Comparison of ENCODE assay signal across 21 cellular contexts in the genomic region with DNA sequence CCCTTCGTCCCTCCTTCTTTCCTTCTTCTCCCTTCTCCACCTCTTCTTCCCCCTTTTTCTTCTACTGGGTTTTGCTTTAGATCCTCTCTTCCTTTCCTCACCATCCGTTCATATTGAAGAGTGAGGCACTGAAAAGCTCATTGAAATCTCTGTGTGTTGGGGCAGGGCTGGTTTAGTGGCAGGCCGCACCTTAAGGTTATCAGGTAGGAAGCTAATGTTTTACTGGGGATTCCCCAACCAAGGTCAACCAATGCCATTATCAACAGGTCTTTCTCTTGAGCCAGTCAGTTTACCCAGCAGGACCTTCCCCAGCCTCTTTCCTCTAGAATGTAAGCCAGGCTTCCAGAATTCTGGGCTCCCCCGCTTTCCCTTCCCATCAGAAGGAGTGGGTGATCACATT. TPM values are rescaled to one million over a fixed set of nuclear protein-coding genes. Genes with fewer than 3 reads are reported as not detected.
DNase-seq lines count a peak whose midpoint lies in the region; ATAC-seq, FAIRE-seq and TF ChIP-seq lines count a peak whose summit lies in the region.
"Had no signal": no experiment of that assay in that cellular context is flagged by ENCODE, and none has a peak within 500 bp of the region (broad histone marks: within the 10 kb centered on the region; RNA-seq: fewer than 3 reads in every experiment).

No MANE protein-coding gene starts in this region.

- TF ChIP-seq CTCF in pancreas (IDR thresholded peaks at IDR 0.05), result no peak

- peaks cover 8% of the 10 kb centered on the region for H3K4me1 Mint-ChIP-seq in activated CD4-positive, alpha-beta memory T cell treated with anti-CD3 and anti-CD28 coated beads, Interleukin-2, amount 10 ng/mL, durations not matched to agents 7 days and 5 days
- H3K4me1 Mint-ChIP-seq: CD4-positive, CD25-positive, alpha-beta regulatory T cell had no signal

- H3K4me1 ChIP-seq in pancreas, result peaks cover 0 to 12% (median 8%) of the 10 kb centered on the region in 3 donors

- H3K27me3 Mint-ChIP-seq in activated CD4-positive, alpha-beta memory T cell treated with anti-CD3 and anti-CD28 coated beads, Interleukin-2, amount 10 ng/mL, durations not matched to agents 7 days and 5 days, result peaks cover 34% of the 10 kb centered on the region

- no peak overlapping the region for H3K27ac ChIP-seq in pancreas
- H3K27ac ChIP-seq: RWPE1, SK-N-MC had no signal

- no peaks in the 10 kb centered on the region for H3K9me3 ChIP-seq in pancreas

- no peak for FAIRE-seq in pancreas (lab: Jason Lieb, UNC)
- FAIRE-seq: GM12878, K562 had no signal

- POLR2A ChIA-PET in activated CD4-positive, alpha-beta memory T cell treated with anti-CD3 and anti-CD28 coated beads, Interleukin-2, amount 10 ng/mL, durations not matched to agents 7 days and 5 days (lab: Charles Lee), result no interaction called here

- no peak overlapping the region for H3K4me3 ChIP-seq in pancreas
- H3K4me3 ChIP-seq: GM12878, K562, SK-N-MC had no signal

- H3K4me3 Mint-ChIP-seq in activated CD4-positive, alpha-beta memory T cell treated with anti-CD3 and anti-CD28 coated beads, Interleukin-2, amount 10 ng/mL, durations not matched to agents 7 days and 5 days, result no peak overlapping the region
- H3K4me3 Mint-ChIP-seq: CD4-positive, CD25-positive, alpha-beta regulatory T cell had no signal

- H3K9me3 Mint-ChIP-seq in activated CD4-positive, alpha-beta memory T cell treated with anti-CD3 and anti-CD28 coated beads, Interleukin-2, amount 10 ng/mL, durations not matched to agents 7 days and 5 days, result no peaks in the 10 kb centered on the region

- DNase-seq in M059J (ENCODE audit: low read depth) (peak; percentile 16), left colon (peak; percentile 32 to 58), pancreas (no peak), NCI-H1930 (lab: John Stamatoyannopoulos, UW) (no peak), HUDEP-2 (lab: John Stamatoyannopoulos, UW; ENCODE audit: unreplicated experiment in 76 of 76) (no peak)
- DNase-seq in activated CD4-positive, alpha-beta memory T cell treated with anti-CD3 and anti-CD28 coated beads, Interleukin-2, amount 10 ng/mL, durations not matched to agents 7 days and 5 days, result no peak
- DNase-seq: CD4-positive, CD25-positive, alpha-beta regulatory T cell; DMS 273 treated with DMSO at 0.1 percent for 48 hours; DMS79 treated with DMSO at 0.1 percent for 48 hours; GOT3; MM.1S; NCI-H1048; NCI-H1417 treated with DMSO at 0.1 percent for 48 hours; NCI-H187 treated with DMSO at 0.1 percent for 48 hours; NCI-H510A; SHP77 treated with DMSO at 0.1 percent for 48 hours had no signal

- intact Hi-C loops in left colon (cut with DNase I, micrococcal nuclease) (no loop called here), pancreas (cut with DNase I) (no loop called here)

- no peaks in the 10 kb centered on the region for H3K36me3 Mint-ChIP-seq in activated CD4-positive, alpha-beta memory T cell treated with anti-CD3 and anti-CD28 coated beads, Interleukin-2, amount 10 ng/mL, durations not matched to agents 7 days and 5 days (ENCODE audit: low read depth)
- H3K36me3 Mint-ChIP-seq: CD4-positive, CD25-positive, alpha-beta regulatory T cell had no signal

- peak; percentile 83 for ATAC-seq in left colon
- peak; percentile 29 to 78 (median 60) for ATAC-seq in pancreas
- ATAC-seq in HG03378 (IDR thresholded peaks at IDR 0.05; ENCODE audit: unreplicated experiment), result no peak
- ATAC-seq: GM12878, K562 had no signal

- CTCF ChIA-PET in activated CD4-positive, alpha-beta memory T cell treated with anti-CD3 and anti-CD28 coated beads, Interleukin-2, amount 10 ng/mL, durations not matched to agents 7 days and 5 days (lab: Charles Lee), result interaction anchor here (1.2 to 1.8 kb wide), 3 partner anchors 10 to 23 kb away, joined by 3 to 6 read pairs (median 4); no protein-coding TSS in a partner anchor

- H3K27ac Mint-ChIP-seq in activated CD4-positive, alpha-beta memory T cell treated with anti-CD3 and anti-CD28 coated beads, Interleukin-2, amount 10 ng/mL, durations not matched to agents 7 days and 5 days, result no peak overlapping the region
- H3K27ac Mint-ChIP-seq: CD4-positive, CD25-positive, alpha-beta regulatory T cell had no signal

- H3K27me3 ChIP-seq in pancreas, result no peaks in the 10 kb centered on the region

- no peaks in the 10 kb centered on the region for H3K36me3 ChIP-seq in pancreas

- WGBS in pancreas, 2 donors, result 47 to 50% methylated on average over 4 of the region's 4 CpGs

RNA-seq across cellular contexts. Expression of a gene that starts 11.6 kb away (rescaled TPM):
- total RNA-seq in M059J (2014; rRNA removed; shearing (Covaris generic)), result 31.4 and 35.4 TPM in 2 replicates
- total RNA-seq in left colon (10 to 100 TPM; 65.1 to 69.0 TPM), pancreas (10 to 100 TPM; 11.8 to 37.5 (median 21.2) TPM)
- 10 to 100 TPM in 1 of 2 donors, 1 to 10 TPM in 1; 7.9 to 14.6 TPM for polyA plus RNA-seq in pancreas
- 10 to 100 TPM; 60.8 to 61.2 TPM for total RNA-seq in activated CD4-positive, alpha-beta memory T cell treated with anti-CD3 and anti-CD28 coated beads, Interleukin-2, amount 10 ng/mL, durations not matched to agents 7 days and 5 days

Comparison
In these comparisons a context has a peak if more than half of its experiments do, and no peak if none do; other contexts are left out.
1. DNase-seq: peak in M059J (single experiment) and left colon (2 of 2); none in pancreas (0 of 6), NCI-H1930 (0 of 2), HUDEP-2 (0 of 76) and activated CD4-positive, alpha-beta memory T cell treated with anti-CD3 and anti-CD28 coated beads, Interleukin-2, amount 10 ng/mL, durations not matched to agents 7 days and 5 days (single experiment).